24 cellular contexts compared by ENCODE assay signal in the genomic region with DNA sequence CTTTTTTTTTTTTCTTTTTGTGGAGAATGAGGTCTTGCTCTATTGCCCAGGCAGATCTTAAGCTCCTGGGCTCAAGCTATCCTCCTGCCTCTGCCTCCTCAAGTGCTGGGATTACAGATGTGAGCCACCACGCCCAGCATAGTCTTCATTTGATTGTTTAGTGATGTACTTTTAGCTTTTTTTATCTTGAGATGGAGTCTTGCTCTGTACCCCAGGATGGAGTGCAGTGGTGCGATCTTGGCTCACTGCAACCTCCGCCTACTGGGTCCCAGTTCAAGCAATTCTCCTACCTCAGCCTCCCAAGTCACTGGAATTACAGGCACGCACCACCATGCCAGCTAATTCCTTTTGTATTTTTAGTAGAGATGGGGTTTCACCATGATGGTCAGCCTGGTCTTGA.
"Had no signal": no experiment of that assay in that cellular context is flagged by ENCODE, and none has a peak within 500 bp of the region (broad histone marks: within the 10 kb centered on the region; RNA-seq: fewer than 3 reads in every experiment).

No MANE protein-coding gene starts in this region.

- H3K4me1 ChIP-seq: esophagus squamous epithelium, psoas muscle, tibial nerve, upper lobe of left lung had no signal

- H3K27me3 ChIP-seq: upper lobe of left lung had no signal

- H3K4me1 Mint-ChIP-seq: memory B cell, mesothelial cell of epicardium had no signal

- H3K4me3 Mint-ChIP-seq: memory B cell; mesothelial cell of epicardium; naive B cell; nephron progenitor cell; stimulated activated naive B cell treated with anti-CD40 and anti-IgM and Interleukin-4, amounts not matched to agents 10 μg/mL and 1 μg/mL and 100 μg/mL, for 72 hours; stimulated activated naive CD8-positive, alpha-beta T cell treated with anti-CD3 and anti-CD28 coated beads, Interleukin-15, Interleukin-2, amounts not matched to agents 100 ng/mL and 50 ng/mL, for 24 hours had no signal

- H3K27ac Mint-ChIP-seq: memory B cell; mesothelial cell of epicardium; naive B cell; nephron progenitor cell; stimulated activated naive B cell treated with anti-CD40 and anti-IgM and Interleukin-4, amounts not matched to agents 10 μg/mL and 1 μg/mL and 100 μg/mL, for 72 hours; stimulated activated naive CD8-positive, alpha-beta T cell treated with anti-CD3 and anti-CD28 coated beads, Interleukin-15, Interleukin-2, amounts not matched to agents 100 ng/mL and 50 ng/mL, for 24 hours had no signal

- H3K27me3 Mint-ChIP-seq: naive B cell; stimulated activated naive B cell treated with anti-CD40 and anti-IgM and Interleukin-4, amounts not matched to agents 10 μg/mL and 1 μg/mL and 100 μg/mL, for 72 hours; stimulated activated naive CD8-positive, alpha-beta T cell treated with anti-CD3 and anti-CD28 coated beads, Interleukin-15, Interleukin-2, amounts not matched to agents 100 ng/mL and 50 ng/mL, for 24 hours had no signal

- H3K27ac ChIP-seq: coronary artery, esophagus squamous epithelium, psoas muscle, thoracic aorta, tibial nerve, upper lobe of left lung had no signal

- DNase-seq: dermis blood vessel endothelial cell; effector memory CD4-positive, alpha-beta T cell; erythroblast; esophagus squamous epithelium; foreskin melanocyte; hypothalamus; mucosa of descending colon; naive B cell; nephron progenitor cell; nucleus accumbens; psoas muscle; right cardiac atrium; small intestine; stimulated activated CD4-positive, alpha-beta T cell treated with anti-CD3 and anti-CD28 coated beads, Interleukin-15, amount 100 ng/mL, for 24 hours; stimulated activated CD4-positive, alpha-beta T cell treated with anti-CD3 and anti-CD28 coated beads, Interleukin-2, amount 100 ng/mL, for 48 hours; stimulated activated naive B cell treated with anti-CD40 and anti-IgM and Interleukin-4, amounts not matched to agents 10 μg/mL and 1 μg/mL and 100 μg/mL, for 72 hours; upper lobe of left lung had no signal

- H3K36me3 Mint-ChIP-seq: mesothelial cell of epicardium had no signal

- ATAC-seq: left lobe of liver, mucosa of descending colon, psoas muscle, right cardiac atrium had no signal
